23 cellular contexts compared by ENCODE assay signal in the genomic region with DNA sequence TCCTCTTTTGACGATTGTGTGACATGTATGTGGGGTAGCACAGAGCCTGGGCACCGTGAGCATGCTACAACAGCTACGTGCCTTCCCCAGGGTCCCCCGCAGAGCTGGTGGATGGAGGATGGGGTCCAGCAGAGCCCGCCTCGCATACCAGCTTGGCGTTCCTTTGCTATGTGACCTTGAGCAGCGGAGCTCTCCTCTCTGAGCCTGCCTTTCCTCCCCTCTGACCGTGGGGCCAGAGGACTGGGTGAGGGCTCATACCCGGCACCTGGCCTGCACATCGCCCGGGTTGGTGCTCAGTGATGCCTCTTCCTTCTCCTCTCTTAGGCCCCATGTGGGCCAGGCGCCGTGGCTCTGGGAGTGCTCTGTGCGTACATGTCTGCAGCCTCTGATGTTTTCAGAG.
DNase-seq lines count a peak whose midpoint lies in the region; ATAC-seq and TF ChIP-seq lines count a peak whose summit lies in the region.
"Had no signal": no experiment of that assay in that cellular context is flagged by ENCODE, and none has a peak within 500 bp of the region (broad histone marks: within the 10 kb centered on the region; RNA-seq: fewer than 3 reads in every experiment).

No MANE protein-coding gene starts in this region.

- H3K4me3 Mint-ChIP-seq in immature natural killer cell = peak overlapping the region in 1 of 5 donors; percentile 86
- H3K4me3 Mint-ChIP-seq: B cell; dendritic cell treated with granulocyte-macrophage colony-stimulating factor and Interleukin-4, amounts not matched to agents 40 ng/mL and 50 ng/mL, for 4 days had no signal

- no peak overlapping the region for H2AFZ ChIP-seq in SK-N-SH (ENCODE audit: low read depth)
- H2AFZ ChIP-seq: parathyroid adenoma, PC-9 had no signal

- no peak overlapping the region for H3K4me3 ChIP-seq in right cardiac atrium (ENCODE audit: low read length)
- no peak overlapping the region for H3K4me3 ChIP-seq in spleen
- H3K4me3 ChIP-seq in HAP-1 = no peak overlapping the region
- no peak overlapping the region for H3K4me3 ChIP-seq in SK-N-SH (ENCODE audit: low read depth in 2 of 2, low read length in 1 of 2)
- H3K4me3 ChIP-seq: lower lobe of right lung, MG63, PC-9, tibial artery had no signal

- no peaks in the 10 kb centered on the region for H3K9me3 Mint-ChIP-seq in immature natural killer cell
- H3K9me3 Mint-ChIP-seq: dendritic cell treated with granulocyte-macrophage colony-stimulating factor and Interleukin-4, amounts not matched to agents 40 ng/mL and 50 ng/mL, for 4 days had no signal

- peaks cover 11 to 19% of the 10 kb centered on the region in 2 donors for H3K4me1 Mint-ChIP-seq in immature natural killer cell
- H3K4me1 Mint-ChIP-seq: B cell had no signal

- TF ChIP-seq CTCF in RWPE1 (conservative IDR thresholded peaks at IDR 0.05; ENCODE audit: low read depth) (no peak), spleen (IDR thresholded peaks at IDR 0.05 in 8 of 11, conservative IDR thresholded peaks at IDR 0.05 in 3 of 11) (no peak), SK-N-SH (IDR thresholded peaks at IDR 0.05) (no peak)

- in situ Hi-C loops in HAP-1 (cut with MboI; ENCODE audit: low sequenced_read_pairs) = no loop called here

- no peaks in the 10 kb centered on the region for H3F3A ChIP-seq in SK-N-SH (replicated peaks; ENCODE audit: insufficient read depth)

- ATAC-seq in right cardiac atrium (no peak), left cardiac atrium (no peak)

- no peak for TF ChIP-seq EP300 in SK-N-SH (IDR thresholded peaks at IDR 0.05; ENCODE audit: borderline replicate concordance in 1 of 2, low read depth in 1 of 2, low read length in 1 of 2)

- H4K20me1 ChIP-seq in SK-N-SH (ENCODE audit: insufficient read depth) = no peaks in the 10 kb centered on the region

- H3K79me2 ChIP-seq in SK-N-SH (ENCODE audit: insufficient read depth) = no peaks in the 10 kb centered on the region
- H3K79me2 ChIP-seq: parathyroid adenoma had no signal

- TF ChIP-seq POLR2A in spleen (IDR thresholded peaks at IDR 0.05) = no peak

- no peaks in the 10 kb centered on the region for H3K9me2 ChIP-seq in SK-N-SH

- no peak overlapping the region for H3K4me2 ChIP-seq in SK-N-SH
- H3K4me2 ChIP-seq: PC-9 had no signal

- H3K27me3 ChIP-seq in right cardiac atrium (ENCODE audit: control insufficient read depth, insufficient read depth) (no peaks in the 10 kb centered on the region), spleen (replicated peaks in 1 of 7) (no peaks in the 10 kb centered on the region), HAP-1 (ENCODE audit: low read depth) (no peaks in the 10 kb centered on the region), SK-N-SH (ENCODE audit: insufficient read depth) (no peaks in the 10 kb centered on the region)
- H3K27me3 ChIP-seq: MG63, tibial artery had no signal

- H3K36me3 ChIP-seq in spleen (peaks cover 0 to 4% (median 0%) of the 10 kb centered on the region in 6 donors), HAP-1 (replicated peaks) (no peaks in the 10 kb centered on the region), SK-N-SH (replicated peaks in 1 of 2; ENCODE audit: control insufficient read depth in 1 of 2, insufficient read depth in 2 of 2, low read length in 1 of 2) (no peaks in the 10 kb centered on the region)
- H3K36me3 ChIP-seq: lower lobe of right lung, MG63 had no signal

- H3K9ac ChIP-seq in SK-N-SH = no peak overlapping the region
- H3K9ac ChIP-seq: parathyroid adenoma had no signal

- CTCF ChIA-PET in RWPE1 (lab: Yijun Ruan, JAX) (interaction anchor here (1.5 kb wide), 1 partner anchor 126 kb away, joined by 3 read pairs; no protein-coding TSS in a partner anchor), SK-N-SH (lab: Yijun Ruan, JAX) (interaction anchor here (0.6 to 4.8 kb wide), 11 partner anchors 9 to 128 kb away, joined by 3 to 31 read pairs (median 4); no protein-coding TSS in a partner anchor)

- H3K36me3 Mint-ChIP-seq in immature natural killer cell = no peaks in the 10 kb centered on the region

- H3K4me1 ChIP-seq in right cardiac atrium (ENCODE audit: control insufficient read depth, insufficient read depth, low read length) = no peaks in the 10 kb centered on the region
- H3K4me1 ChIP-seq in spleen = peaks cover 0 to 7% (median 0%) of the 10 kb centered on the region in 6 donors
- H3K4me1 ChIP-seq in HAP-1 = no peaks in the 10 kb centered on the region
- peaks cover 0 to 12% of the 10 kb centered on the region in 2 experiments; a peak in 1 of 4 replicates for H3K4me1 ChIP-seq in SK-N-SH (ENCODE audit: control insufficient read depth in 1 of 2, insufficient read depth in 2 of 2, low read depth in 1 of 2, low read length in 1 of 2)
- H3K4me1 ChIP-seq: lower lobe of right lung, parathyroid adenoma had no signal

- WGBS in right cardiac atrium = 91% methylated on average over 15 of the region's 15 CpGs
- 78 to 91% (median 89%) methylated on average over 7 to 15 of the region's 15 CpGs for WGBS in spleen, 5 donors
- 68% methylated on average over 5 of the region's 15 CpGs for whole genome bisulfite sequencing in SK-N-SH (ENCODE audit: low lambda C conversion rate)

- intact Hi-C loops in right cardiac atrium (cut with DNase I) = loop anchor here in 1 of 4 donors (5.0 kb wide), 1 partner anchor 115 kb away; no protein-coding TSS in a partner anchor
- intact Hi-C loops in left cardiac atrium (cut with DNase I) = no loop called here
- intact Hi-C loops in spleen (cut with DNase I; ENCODE audit: low total_unique reads) = no loop called here

- H3K27ac Mint-ChIP-seq in immature natural killer cell = peak overlapping the region; percentile 94 to 99 (median 96)
- H3K27ac Mint-ChIP-seq: B cell; dendritic cell treated with granulocyte-macrophage colony-stimulating factor and Interleukin-4, amounts not matched to agents 40 ng/mL and 50 ng/mL, for 4 days had no signal

- POLR2A ChIA-PET in RWPE1 (lab: Yijun Ruan, JAX; ENCODE audit: low non-redundant PET) (no interaction called here), SK-N-SH (lab: Yijun Ruan, JAX) (no interaction called here)

- TF ChIP-seq RAD21 in SK-N-SH (IDR thresholded peaks at IDR 0.05; ENCODE audit: low read length) = no peak

- DNase-seq in right cardiac atrium = peak in 2 of 3 donors; percentile 44 to 51
- DNase-seq in left cardiac atrium = no peak
- no peak for DNase-seq in RWPE1 (ENCODE audit: low spot score)
- DNase-seq in immature natural killer cell = no peak
- peak; percentile 72 for DNase-seq in spleen
- DNase-seq in HAP-1 (ENCODE audit: low spot score in 2 of 2) = no peak
- DNase-seq in SK-N-SH = no peak
- DNase-seq in NCI-H1105 treated with DMSO at 0.1 percent for 48 hours (lab: John Stamatoyannopoulos, UW) = no peak
- DNase-seq: activated effector memory CD4-positive, alpha-beta T cell treated with anti-CD3 and anti-CD28 coated beads, Interleukin-2, amount 50 U/mL, for 16 hours; caudate nucleus; GOT3; KG1; kidney glomerular epithelial cell; lower lobe of right lung; MG63; NCI-H2029; NCI-H524; SHP77 treated with DMSO at 0.1 percent for 48 hours; tibial artery had no signal

- peaks cover 6 to 8% (median 7%) of the 10 kb centered on the region in 3 donors for H3K27me3 Mint-ChIP-seq in immature natural killer cell (ENCODE audit: low read depth in 3 of 3)
- H3K27me3 Mint-ChIP-seq: B cell; dendritic cell treated with granulocyte-macrophage colony-stimulating factor and Interleukin-4, amounts not matched to agents 40 ng/mL and 50 ng/mL, for 4 days had no signal

- H3K27ac ChIP-seq in right cardiac atrium (ENCODE audit: low read length) (no peak overlapping the region), RWPE1 (peak overlapping the region; percentile 99), spleen (no peak overlapping the region), SK-N-SH (ENCODE audit: low read depth in 2 of 2, low read length in 1 of 2) (no peak overlapping the region; a peak in 1 of 4 replicates)
- H3K27ac ChIP-seq: lower lobe of right lung, parathyroid adenoma, PC-9, tibial artery had no signal

- no peaks in the 10 kb centered on the region for H3K9me3 ChIP-seq in right cardiac atrium (ENCODE audit: control insufficient read depth, low read length)
- no peaks in the 10 kb centered on the region for H3K9me3 ChIP-seq in spleen
- no peaks in the 10 kb centered on the region for H3K9me3 ChIP-seq in HAP-1
- no peaks in the 10 kb centered on the region for H3K9me3 ChIP-seq in SK-N-SH
- H3K9me3 ChIP-seq: lower lobe of right lung, MG63, tibial artery had no signal

TF ChIP-seq in SK-N-SH, 30 proteins besides CTCF, POLR2A, EP300 and RAD21:
- TF ChIP-seq, protein P1, sequence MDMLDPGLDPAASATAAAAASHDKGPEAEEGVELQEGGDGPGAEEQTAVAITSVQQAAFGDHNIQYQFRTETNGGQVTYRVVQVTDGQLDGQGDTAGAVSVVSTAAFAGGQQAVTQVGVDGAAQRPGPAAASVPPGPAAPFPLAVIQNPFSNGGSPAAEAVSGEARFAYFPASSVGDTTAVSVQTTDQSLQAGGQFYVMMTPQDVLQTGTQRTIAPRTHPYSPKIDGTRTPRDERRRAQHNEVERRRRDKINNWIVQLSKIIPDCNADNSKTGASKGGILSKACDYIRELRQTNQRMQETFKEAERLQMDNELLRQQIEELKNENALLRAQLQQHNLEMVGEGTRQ (IDR thresholded peaks at IDR 0.05; ENCODE audit: borderline replicate concordance, low read depth, low read length) = no peak
- TF ChIP-seq SIN3A (IDR thresholded peaks at IDR 0.05; ENCODE audit: borderline replicate concordance, low read depth, low read length) (no peak), POLR2AphosphoS5 (IDR thresholded peaks at IDR 0.05; ENCODE audit: low read depth, low read length) (no peak), MXI1 (IDR thresholded peaks at IDR 0.05; ENCODE audit: low read depth, low read length) (no peak)

Comparison
In these comparisons a context has a peak if more than half of its experiments do, and no peak if none do; other contexts are left out.
1. DNase-seq: peak in right cardiac atrium (2 of 3) and spleen (single experiment); none in left cardiac atrium (single experiment), RWPE1 (single experiment), immature natural killer cell (0 of 3), HAP-1 (0 of 2), SK-N-SH (single experiment) and NCI-H1105 treated with DMSO at 0.1 percent for 48 hours (single experiment).